1 cellular context compared by ENCODE assay signal in genomic region chr22:42090596-42091445, GRCh38.
TF ChIP-seq lines count a peak whose summit lies in the region.

Gene NDUFA6 (minus strand): TSS chr22:42090772. CDS start chr22:42090744, 28 bp downstream.

TF ChIP-seq in HepG2, 621 proteins besides CTCF, POLR2A, EP300 and RAD21 (continued from another document and continues in another):
- peak; percentile 80 for TF ChIP-seq MYC (CRISPR knock-in tag; IDR thresholded peaks at IDR 0.05; ENCODE audit: borderline replicate concordance)
- no peak for TF ChIP-seq SRSF9 (IDR thresholded peaks at IDR 0.05; ENCODE audit: borderline replicate concordance, insufficient read depth, low read depth, low read length, poor library complexity, severe bottlenecking)
- TF ChIP-seq RCOR2 (CRISPR knock-in tag; IDR thresholded peaks at IDR 0.05): no peak
- no peak for TF ChIP-seq ZNF589 (CRISPR knock-in tag; conservative IDR thresholded peaks at IDR 0.05)
- no peak for TF ChIP-seq ZNF724P (CRISPR knock-in tag; IDR thresholded peaks at IDR 0.05; ENCODE audit: borderline replicate concordance)
- peak; percentile 12; the same call in 1 of the 2 replicates for TF ChIP-seq NCOR1 (IDR thresholded peaks at IDR 0.05; ENCODE audit: borderline replicate concordance, low read length)
- no peak for TF ChIP-seq MAFG (CRISPR knock-in tag; IDR thresholded peaks at IDR 0.05)
- no peak for TF ChIP-seq ZFYVE20 (CRISPR knock-in tag; IDR thresholded peaks at IDR 0.05; ENCODE audit: borderline replicate concordance, low read depth)
- TF ChIP-seq ZMAT3 (CRISPR knock-in tag; conservative IDR thresholded peaks at IDR 0.05): no peak
- TF ChIP-seq POGK (CRISPR knock-in tag; conservative IDR thresholded peaks at IDR 0.05): peak; percentile 60
- no peak for TF ChIP-seq HHEX (CRISPR knock-in tag; IDR thresholded peaks at IDR 0.05)
- TF ChIP-seq ZNF230 (CRISPR knock-in tag; IDR thresholded peaks at IDR 0.05): peak; percentile 29; the same call in 1 of the 2 replicates
- TF ChIP-seq DMAP1 (CRISPR knock-in tag; IDR thresholded peaks at IDR 0.05): peak; percentile 72; the same call in 1 of the 2 replicates
- peak; percentile 64; the same call in 1 of the 2 replicates for TF ChIP-seq ZNF609 (CRISPR knock-in tag; IDR thresholded peaks at IDR 0.05; ENCODE audit: borderline replicate concordance)
- TF ChIP-seq PPARG (CRISPR knock-in tag; conservative IDR thresholded peaks at IDR 0.05): peak; percentile 57; the same call in 1 of the 2 replicates
- peak; percentile 24; the same call in 1 of the 2 replicates for TF ChIP-seq ELF3 (CRISPR knock-in tag; IDR thresholded peaks at IDR 0.05)
- TF ChIP-seq ZNF646 (CRISPR knock-in tag; IDR thresholded peaks at IDR 0.05): no peak
- TF ChIP-seq RERE (CRISPR knock-in tag; IDR thresholded peaks at IDR 0.05; ENCODE audit: low read depth): no peak
- TF ChIP-seq KAT8 (CRISPR knock-in tag; IDR thresholded peaks at IDR 0.05): peak; percentile 80
- peak; percentile 62; the same call in 1 of the 2 replicates for TF ChIP-seq SALL1 (CRISPR knock-in tag; IDR thresholded peaks at IDR 0.05)
- TF ChIP-seq MIER3 (CRISPR knock-in tag; IDR thresholded peaks at IDR 0.05; ENCODE audit: borderline replicate concordance): 0 out of 2 replicates have a peak, but pooled peaks have one; percentile 46
- TF ChIP-seq XBP1 (CRISPR knock-in tag; IDR thresholded peaks at IDR 0.05): no peak
- no peak for TF ChIP-seq ZMAT5 (CRISPR knock-in tag; IDR thresholded peaks at IDR 0.05; ENCODE audit: borderline replicate concordance, low read depth)
- no peak for TF ChIP-seq PCBP2 (optimal IDR thresholded peaks at IDR 0.05; ENCODE audit: low read depth, low read length, poor library complexity, severe bottlenecking)
- peak; percentile 77; the same call in 1 of the 2 replicates for TF ChIP-seq ZNF567 (CRISPR knock-in tag; IDR thresholded peaks at IDR 0.05; ENCODE audit: borderline replicate concordance)
- no peak; the same call in 1 of the 2 replicates for TF ChIP-seq ZBTB7A (CRISPR knock-in tag; IDR thresholded peaks at IDR 0.05)
- TF ChIP-seq ZNF138 (CRISPR knock-in tag; IDR thresholded peaks at IDR 0.05; ENCODE audit: low read depth): peak; percentile 91; the same call in 1 of the 2 replicates
- no peak for TF ChIP-seq RORA (CRISPR knock-in tag; IDR thresholded peaks at IDR 0.05)
- no peak for TF ChIP-seq BCLAF1 (IDR thresholded peaks at IDR 0.05)
- no peak for TF ChIP-seq ZNF383 (CRISPR knock-in tag; IDR thresholded peaks at IDR 0.05; ENCODE audit: borderline replicate concordance)
- no peak for TF ChIP-seq ZNF720 (CRISPR knock-in tag; IDR thresholded peaks at IDR 0.05)
- TF ChIP-seq SOX6 (IDR thresholded peaks at IDR 0.05): no peak
- peak; percentile 67 for TF ChIP-seq SOX6 (CRISPR knock-in tag; IDR thresholded peaks at IDR 0.05)
- 0 out of 2 replicates have a peak, but pooled peaks have one; percentile 24 for TF ChIP-seq ZNF224 (CRISPR knock-in tag; IDR thresholded peaks at IDR 0.05)
